8 cellular contexts compared by ENCODE assay signal in genomic region chr19:48170817-48171347, GRCh38. TPM values are rescaled to one million over a fixed set of nuclear protein-coding genes. Genes with fewer than 3 reads are reported as not detected.
DNase-seq lines count a peak whose midpoint lies in the region; FAIRE-seq and TF ChIP-seq lines count a peak whose summit lies in the region.

No MANE protein-coding gene starts in this region.

- peaks cover 31% of the 10 kb centered on the region for H3K36me3 ChIP-seq in NT2/D1 (ENCODE audit: insufficient read depth, insufficient read length, low read length)
- no peaks in the 10 kb centered on the region for H3K36me3 ChIP-seq in effector memory CD4-positive, alpha-beta T cell (ENCODE audit: control insufficient read depth, insufficient read depth, low read length)
- no peaks in the 10 kb centered on the region for H3K36me3 ChIP-seq in neural progenitor cell

- H3K27me3 ChIP-seq in NT2/D1 (ENCODE audit: insufficient read depth, insufficient read length) (no peaks in the 10 kb centered on the region), neural progenitor cell (no peaks in the 10 kb centered on the region)
- no peaks in the 10 kb centered on the region for H3K27me3 ChIP-seq in effector memory CD4-positive, alpha-beta T cell (replicated peaks; ENCODE audit: control insufficient read depth, insufficient read depth, low read length, poor library complexity, severe bottlenecking)

- H3K9ac ChIP-seq in NT2/D1 (ENCODE audit: insufficient read length, low read depth) (peak overlapping the region; percentile 90), neural progenitor cell (peak overlapping the region; percentile 73)

- H3K4me1 Mint-ChIP-seq in neural progenitor cell: peaks cover 10% of the 10 kb centered on the region

- H3K4me2 ChIP-seq in neural progenitor cell: peak overlapping the region; percentile 88

- peak overlapping the region; percentile 91 for H3K27ac ChIP-seq in effector memory CD4-positive, alpha-beta T cell (ENCODE audit: insufficient read depth, low read length, poor library complexity, severe bottlenecking)
- H3K27ac ChIP-seq in neural progenitor cell: no peak overlapping the region

- H3K9me3 Mint-ChIP-seq in neural progenitor cell: no peaks in the 10 kb centered on the region

- no peak for DNase-seq in GM19239 (ENCODE audit: insufficient read length, low spot score)
- no peak for DNase-seq in NT2/D1 (ENCODE audit: low read depth, low spot score)
- no peak for DNase-seq in effector memory CD4-positive, alpha-beta T cell
- peak; percentile 36 for DNase-seq in neural progenitor cell (ENCODE audit: low spot score)
- no peak for DNase-seq in effector CD8-positive, alpha-beta T cell (lab: John Stamatoyannopoulos, UW)
- DNase-seq in NCI-H226: no peak
- DNase-seq in DMS153 treated with DMSO at 0.1 percent for 48 hours (lab: John Stamatoyannopoulos, UW; ENCODE audit: unreplicated experiment): no peak
- DNase-seq in cortex of kidney (lab: John Stamatoyannopoulos, UW): no peak

- H3K27ac Mint-ChIP-seq in neural progenitor cell: peak overlapping the region; percentile 23

- H3K4me3 ChIP-seq in NT2/D1 (ENCODE audit: insufficient read length, low read depth) (peak overlapping the region; percentile 85), neural progenitor cell (peak overlapping the region; percentile 97)
- H3K4me3 ChIP-seq in effector memory CD4-positive, alpha-beta T cell (ENCODE audit: insufficient read depth, low read depth, low read length, poor library complexity, severe bottlenecking): peak overlapping the region; percentile 96

- TF ChIP-seq CTCF in neural progenitor cell (IDR thresholded peaks at IDR 0.05): no peak

- peaks cover 54% of the 10 kb centered on the region for H3K79me2 ChIP-seq in neural progenitor cell (ENCODE audit: low read depth)

- H4K20me1 ChIP-seq in neural progenitor cell (ENCODE audit: low read depth): peaks cover 18% of the 10 kb centered on the region

- peaks cover 20% of the 10 kb centered on the region for H3K36me3 Mint-ChIP-seq in neural progenitor cell

- H3K4me3 Mint-ChIP-seq in neural progenitor cell: peak overlapping the region; percentile 98

- peak overlapping the region; percentile 90 for H2AFZ ChIP-seq in neural progenitor cell (replicated peaks)

- peak; percentile 60 for FAIRE-seq in GM19239 (lab: Jason Lieb, UNC)

- peaks cover 14% of the 10 kb centered on the region for H3F3A ChIP-seq in neural progenitor cell (ENCODE audit: low read depth)

- peaks cover 3% of the 10 kb centered on the region for H3K27me3 Mint-ChIP-seq in neural progenitor cell (ENCODE audit: insufficient read depth, low read depth)

- H3K4me1 ChIP-seq in NT2/D1 (ENCODE audit: insufficient read depth, insufficient read length) (peaks cover 3% of the 10 kb centered on the region), neural progenitor cell (peaks cover 4% of the 10 kb centered on the region)
- peaks cover 16% of the 10 kb centered on the region for H3K4me1 ChIP-seq in effector memory CD4-positive, alpha-beta T cell (ENCODE audit: control insufficient read depth, insufficient read depth, low read length, poor library complexity, severe bottlenecking)

- H3K9me3 ChIP-seq in NT2/D1 (ENCODE audit: insufficient read depth, low read length): no peaks in the 10 kb centered on the region
- no peaks in the 10 kb centered on the region for H3K9me3 ChIP-seq in effector memory CD4-positive, alpha-beta T cell (ENCODE audit: control insufficient read depth, low read length)
- no peaks in the 10 kb centered on the region for H3K9me3 ChIP-seq in neural progenitor cell (ENCODE audit: low read depth)

RNA-seq across cellular contexts. Expression of gene ZSWIM9, which starts 0.4 kb away (rescaled TPM):
- total RNA-seq in neural progenitor cell (ENCODE audit: low replicate concordance): 0.36 and 4.2 TPM in 2 replicates

RNA-seq across cellular contexts. Expression of gene LIG1, which starts 0.7 kb away (rescaled TPM):
- total RNA-seq in neural progenitor cell (ENCODE audit: low replicate concordance): 40.0 and 88.9 TPM in 2 replicates
